In the genomic region with DNA sequence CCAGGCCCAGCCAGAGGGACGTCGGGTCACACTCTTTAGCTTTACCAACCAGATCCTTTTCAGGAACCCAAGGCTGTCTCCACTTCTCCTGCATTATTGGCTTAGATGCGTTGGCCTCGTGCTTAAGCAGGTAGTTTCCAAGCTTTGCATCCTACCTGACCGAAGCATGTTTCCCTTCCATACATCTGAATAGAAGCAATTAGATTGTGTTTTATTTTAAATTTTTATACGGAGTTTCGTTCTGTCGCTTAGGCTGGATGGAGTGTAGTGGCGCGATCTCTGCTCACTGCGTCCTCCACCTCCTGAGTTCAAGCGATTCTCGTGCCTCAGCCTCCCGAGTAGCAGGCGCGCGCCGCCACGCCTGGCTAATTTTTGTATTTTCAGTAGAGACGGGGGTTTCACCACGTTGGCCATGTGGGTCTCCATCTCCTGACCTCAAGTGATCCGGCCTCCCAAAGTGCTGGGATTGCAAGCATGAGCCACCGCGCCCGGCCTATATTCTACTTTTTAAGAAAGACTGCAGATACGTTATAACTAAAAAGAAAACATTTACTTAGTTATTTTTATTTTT, we compare ENCODE assay signal across 8 cellular contexts. TPM values are rescaled to one million over a fixed set of nuclear protein-coding genes. Genes with fewer than 3 reads are reported as not detected.
DNase-seq lines count a peak whose midpoint lies in the region; ATAC-seq and TF ChIP-seq lines count a peak whose summit lies in the region.

No MANE protein-coding gene starts in this region.

- peak overlapping the region; percentile 88 for H3K4me2 ChIP-seq in MM.1S (ENCODE audit: low read depth, low read length)

- no peaks in the 10 kb centered on the region for H3K36me3 ChIP-seq in MM.1S (replicated peaks; ENCODE audit: insufficient read depth, low read length)
- no peaks in the 10 kb centered on the region for H3K36me3 ChIP-seq in breast epithelium
- no peaks in the 10 kb centered on the region for H3K36me3 ChIP-seq in right lobe of liver
- H3K36me3 ChIP-seq in thymus (ENCODE audit: control insufficient read depth, insufficient read depth) = no peaks in the 10 kb centered on the region

- ATAC-seq in GM18907 (IDR thresholded peaks at IDR 0.05; ENCODE audit: unreplicated experiment) (peak; percentile 25), right lobe of liver (no peak)

- TF ChIP-seq CTCF in MM.1S (IDR thresholded peaks at IDR 0.05; ENCODE audit: low read length) (no peak), breast epithelium (IDR thresholded peaks at IDR 0.05) (no peak), right lobe of liver (IDR thresholded peaks at IDR 0.05) (no peak)

- H3K27ac ChIP-seq in MM.1S (ENCODE audit: low read length) (peak overlapping the region; percentile 18; the same call in 1 of the 2 replicates), breast epithelium (peak overlapping the region; percentile 83 to 89), right lobe of liver (peak overlapping the region in 1 of 3 donors; percentile 8), thymus (ENCODE audit: low read depth) (no peak overlapping the region)

- peak overlapping the region; percentile 50; the same call in 1 of the 2 replicates for H3K9ac ChIP-seq in MM.1S (ENCODE audit: low read length)

- peak; percentile 14 for TF ChIP-seq POLR2A in breast epithelium (IDR thresholded peaks at IDR 0.05)
- TF ChIP-seq POLR2A in right lobe of liver (IDR thresholded peaks at IDR 0.05) = no peak

- H3K4me3 ChIP-seq in MM.1S (ENCODE audit: low read length) (peak overlapping the region; percentile 75), breast epithelium (peak overlapping the region; percentile 63 to 87 (median 64)), right lobe of liver (peak overlapping the region; percentile 41 to 65 (median 64)), thymus (ENCODE audit: low read length) (peak overlapping the region; percentile 60)

- H3K27me3 ChIP-seq in MM.1S (replicated peaks; ENCODE audit: insufficient read depth, low read length) = no peaks in the 10 kb centered on the region
- no peaks in the 10 kb centered on the region for H3K27me3 ChIP-seq in breast epithelium
- peaks cover 0 to 5% of the 10 kb centered on the region in 2 donors for H3K27me3 ChIP-seq in right lobe of liver
- H3K27me3 ChIP-seq in thymus (ENCODE audit: control insufficient read depth, insufficient read depth) = no peaks in the 10 kb centered on the region

- intact Hi-C loops in breast epithelium (cut with DNase I; ENCODE audit: low total_unique reads) (no loop called here), right lobe of liver (cut with DNase I) (no loop called here)

- peak overlapping the region; percentile 95 for H2AFZ ChIP-seq in MM.1S (ENCODE audit: low read length)

- H3K4me1 ChIP-seq in MM.1S (ENCODE audit: low read length) (0 out of 2 replicates have a peak, but pooled peaks cover 3% of the 10 kb centered on the region), breast epithelium (peaks cover 0 to 5% of the 10 kb centered on the region in 2 donors), right lobe of liver (peaks cover 0 to 4% (median 0%) of the 10 kb centered on the region in 4 donors), thymus (ENCODE audit: control insufficient read depth, insufficient read depth, low read length) (no peaks in the 10 kb centered on the region)

- in situ Hi-C loops in ACHN (cut with HindIII; ENCODE audit: low pct_ligation_motif_present, low pct_unique_long_range_greater_than_20kb, low sequenced_read_pairs) = no loop called here

- H3K9me3 ChIP-seq in MM.1S (replicated peaks; ENCODE audit: insufficient read depth, low read length) = no peaks in the 10 kb centered on the region
- H3K9me3 ChIP-seq in breast epithelium = no peaks in the 10 kb centered on the region
- no peaks in the 10 kb centered on the region for H3K9me3 ChIP-seq in right lobe of liver
- no peaks in the 10 kb centered on the region for H3K9me3 ChIP-seq in thymus (ENCODE audit: control insufficient read depth)

- DNase-seq in ACHN (peak; percentile 35), MM.1S (no peak), breast epithelium (ENCODE audit: low spot score in 2 of 2) (peak in 1 of 2 donors; percentile 21), right lobe of liver (no peak), activated gamma-delta T cell treated with Interleukin-2 at 50 U/mL for 16 hours (no peak), HuH-7 (ENCODE audit: low spot score) (no peak)

- WGBS in right lobe of liver (ENCODE audit: insufficient coverage, low coverage, low lambda C conversion rate, missing lambda C conversion rate) = 36% methylated on average over 23 of the region's 26 CpGs
- WGBS in thymus = 20% methylated on average over 26 of the region's 26 CpGs

- H3K79me2 ChIP-seq in MM.1S (ENCODE audit: low read length) = no peaks in the 10 kb centered on the region

- H3K9me2 ChIP-seq in MM.1S (replicated peaks; ENCODE audit: insufficient read depth, low read length) = no peaks in the 10 kb centered on the region

- no peaks in the 10 kb centered on the region for H4K20me1 ChIP-seq in MM.1S (ENCODE audit: insufficient read depth, low read length)

- H3F3A ChIP-seq in MM.1S (ENCODE audit: insufficient read depth, low read length) = 0 out of 2 replicates have a peak, but pooled peaks cover 3% of the 10 kb centered on the region

RNA-seq across cellular contexts. Expression of gene DYNC2H1, which starts 0.7 kb away (rescaled TPM):
- total RNA-seq in breast epithelium (10 to 100 TPM; 36.7 to 46.2 (median 40.3) TPM), right lobe of liver (1 to 10 TPM; 1.0 to 3.4 (median 1.5) TPM)
- polyA plus RNA-seq in thymus = 13.6 TPM

RNA-seq across cellular contexts. Expression of gene DCUN1D5, which starts 17.9 kb away (rescaled TPM):
- total RNA-seq in breast epithelium (10 to 100 TPM; 31.8 to 38.2 (median 36.2) TPM), right lobe of liver (10 to 100 TPM in 3 of 6 experiments, 1 to 10 TPM in 3; 6.4 to 35.4 (median 10.4) TPM)
- polyA plus RNA-seq in thymus = 21.1 TPM

Comparison
In these comparisons a context has a peak if more than half of its experiments do, and no peak if none do; other contexts are left out.
1. RNA of gene DYNC2H1, which starts 0.7 kb away (total RNA-seq): 36.7 to 46.2 TPM in breast epithelium; 1.0 to 3.4 TPM in right lobe of liver; every median in the first group is over 4 times any median in the second.
2. Peak in every context shown above with its lines, with median percentiles within 50 percentile points of each other: H3K4me3 ChIP-seq.